ENCODE assay signal across 39 cellular contexts in the genomic region with DNA sequence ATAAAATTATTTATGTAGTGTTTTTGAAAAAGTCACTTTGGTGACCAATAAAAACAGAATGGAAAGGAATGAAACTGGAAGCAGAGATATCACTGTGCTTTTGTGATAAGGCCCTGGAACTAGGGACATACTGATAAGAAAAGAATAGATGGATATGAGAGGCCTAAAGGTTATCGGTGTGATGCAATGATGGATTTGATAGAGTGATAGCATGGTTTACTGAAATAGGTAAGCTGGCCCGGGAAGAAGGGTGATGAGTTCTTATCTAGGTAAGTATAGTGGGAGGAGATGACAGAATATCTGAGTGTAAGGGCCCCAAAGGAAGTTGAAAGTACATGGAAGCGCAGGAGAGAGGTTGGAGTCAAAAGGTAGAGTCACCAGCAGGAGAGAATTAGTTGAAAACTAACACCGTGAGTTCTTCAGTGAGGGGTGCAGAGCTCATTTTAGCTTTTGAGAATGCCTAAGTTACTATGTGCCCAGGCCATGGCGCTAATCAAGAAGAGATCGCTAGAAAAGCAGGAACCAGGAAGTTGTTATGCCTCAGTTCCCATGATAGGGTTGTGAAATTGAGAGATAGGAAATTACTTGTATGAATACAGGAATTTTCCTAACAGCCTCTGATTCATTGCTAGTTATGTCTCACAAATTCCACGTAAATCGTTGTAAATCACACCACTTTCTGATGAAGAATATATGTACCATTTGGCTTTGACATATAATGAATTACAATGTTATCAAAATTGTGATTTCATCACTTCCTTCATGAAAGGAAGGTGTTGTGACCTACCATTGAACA.
"Had no signal": no experiment of that assay in that cellular context is flagged by ENCODE, and none has a peak within 500 bp of the region (broad histone marks: within the 10 kb centered on the region; RNA-seq: fewer than 3 reads in every experiment).

No MANE protein-coding gene starts in this region.

- H3K4me1 Mint-ChIP-seq: activated CD4-positive, alpha-beta memory T cell treated with anti-CD3 and anti-CD28 coated beads, Interleukin-2, amount 10 ng/mL, durations not matched to agents 7 days and 5 days; activated CD8-positive, alpha-beta memory T cell treated with anti-CD3 and anti-CD28 coated beads, Interleukin-2, amount 10 ng/mL, durations not matched to agents 7 days and 5 days; activated naive CD4-positive, alpha-beta T cell treated with anti-CD3 and anti-CD28 coated beads, Interleukin-2, amount 50 U/mL, for 24 hours; brain had no signal

- H3K27ac ChIP-seq: adrenal gland, Peyer's patch, WERI-Rb-1 had no signal

- H3K4me3 ChIP-seq: adrenal gland, Peyer's patch had no signal

- H3K36me3 ChIP-seq: adrenal gland, Peyer's patch, WERI-Rb-1 had no signal

- H3K36me3 Mint-ChIP-seq: activated CD8-positive, alpha-beta memory T cell treated with anti-CD3 and anti-CD28 coated beads, Interleukin-2, amount 10 ng/mL, durations not matched to agents 7 days and 5 days; activated naive CD4-positive, alpha-beta T cell treated with anti-CD3 and anti-CD28 coated beads, Interleukin-2, amount 50 U/mL, for 24 hours; brain had no signal

- H3K4me1 ChIP-seq: adrenal gland, Peyer's patch had no signal

- H3K27me3 Mint-ChIP-seq: activated CD4-positive, alpha-beta memory T cell treated with anti-CD3 and anti-CD28 coated beads, Interleukin-2, amount 10 ng/mL, durations not matched to agents 7 days and 5 days; activated CD8-positive, alpha-beta memory T cell treated with anti-CD3 and anti-CD28 coated beads, Interleukin-2, amount 10 ng/mL, durations not matched to agents 7 days and 5 days; activated naive CD4-positive, alpha-beta T cell treated with anti-CD3 and anti-CD28 coated beads, Interleukin-2, amount 50 U/mL, for 24 hours; brain had no signal

- H3K27me3 ChIP-seq: adrenal gland, Peyer's patch had no signal

- FAIRE-seq: bronchial epithelial cell had no signal

- ATAC-seq: activated CD8-positive, alpha-beta memory T cell treated with anti-CD3 and anti-CD28 coated beads, Interleukin-2, amount 10 ng/mL, durations not matched to agents 7 days and 5 days; activated T-cell treated with anti-CD3 and anti-CD28 coated beads, Interleukin-2, amount 50 U/mL, for 72 hours; PC-3; SK-N-SH treated with all-trans-retinoic acid at 6 μM for 48 hours had no signal

- H3K27ac Mint-ChIP-seq: activated CD4-positive, alpha-beta memory T cell treated with anti-CD3 and anti-CD28 coated beads, Interleukin-2, amount 10 ng/mL, durations not matched to agents 7 days and 5 days; activated CD8-positive, alpha-beta memory T cell treated with anti-CD3 and anti-CD28 coated beads, Interleukin-2, amount 10 ng/mL, durations not matched to agents 7 days and 5 days; activated naive CD4-positive, alpha-beta T cell treated with anti-CD3 and anti-CD28 coated beads, Interleukin-2, amount 50 U/mL, for 24 hours; activated T-cell treated with anti-CD3 and anti-CD28 coated beads, Interleukin-2, amount 50 U/mL, for 72 hours; brain had no signal

- H3K9me3 ChIP-seq: adrenal gland, Peyer's patch had no signal

- DNase-seq: activated CD4-positive, alpha-beta memory T cell treated with anti-CD3 and anti-CD28 coated beads, Interleukin-2, amount 10 ng/mL, durations not matched to agents 7 days and 5 days; activated CD4-positive, alpha-beta T cell treated with anti-CD3 and anti-CD28 coated beads for 1 hour; activated CD4-positive, alpha-beta T cell treated with anti-CD3 and anti-CD28 coated beads for 48 hours; activated CD4-positive, CD25-positive, alpha-beta regulatory T cell; activated CD8-positive, alpha-beta memory T cell treated with anti-CD3 and anti-CD28 coated beads for 24 hours; activated CD8-positive, alpha-beta memory T cell treated with anti-CD3 and anti-CD28 coated beads, Interleukin-2, amount 10 ng/mL, durations not matched to agents 7 days and 5 days; activated CD8-positive, alpha-beta memory T cell treated with anti-CD3 and anti-CD28 coated beads, Interleukin-2, amount 50 U/mL, for 48 hours; activated gamma-delta T cell; activated naive CD4-positive, alpha-beta T cell treated with Interleukin-2 at 50 U/mL for 16 hours; activated T-cell treated with anti-CD3 and anti-CD28 coated beads, Interleukin-2, amount 50 U/mL, for 72 hours; adrenal gland; anterior cingulate cortex; Kasumi-1; KG1; MM.1S; NCI-H1092 treated with DMSO at 0.1 percent for 48 hours; NCI-H1417; NCI-H146; NCI-H187; NCI-H2029 treated with DMSO at 0.1 percent for 48 hours; NCI-H2107; NCI-H2171; NCI-H510A; NCI-H526; NCI-H748 treated with DMSO at 0.1 percent for 48 hours; NK-92 treated with Interleukin-12 subunit alpha and Interleukin-12 subunit beta, amount 100 ng/mL, for 24 hours; PC-3; Peyer's patch; RPMI8226; SHP77 treated with DMSO at 0.1 percent for 48 hours; T-helper 1 cell; T-helper 2 cell; T-helper 9 cell; WERI-Rb-1 had no signal

- H3K9me3 Mint-ChIP-seq: activated CD4-positive, alpha-beta memory T cell treated with anti-CD3 and anti-CD28 coated beads, Interleukin-2, amount 10 ng/mL, durations not matched to agents 7 days and 5 days; activated naive CD4-positive, alpha-beta T cell treated with anti-CD3 and anti-CD28 coated beads, Interleukin-2, amount 50 U/mL, for 24 hours; activated T-helper 2 cell treated with anti-CD3 and anti-CD28 coated beads, Interferon-gamma antibody, Interleukin-2, Interleukin-4, amounts not matched to agents 10 μg/mL and 5 μg/mL and 100 μg/mL, durations not matched to agents 14 hours and 24 hours and 36 hours; brain had no signal

- H3K4me3 Mint-ChIP-seq: activated CD4-positive, alpha-beta memory T cell treated with anti-CD3 and anti-CD28 coated beads, Interleukin-2, amount 10 ng/mL, durations not matched to agents 7 days and 5 days; activated CD8-positive, alpha-beta memory T cell treated with anti-CD3 and anti-CD28 coated beads, Interleukin-2, amount 10 ng/mL, durations not matched to agents 7 days and 5 days; activated naive CD4-positive, alpha-beta T cell treated with anti-CD3 and anti-CD28 coated beads, Interleukin-2, amount 50 U/mL, for 24 hours; activated T-cell treated with anti-CD3 and anti-CD28 coated beads, Interleukin-2, amount 50 U/mL, for 72 hours; brain had no signal
